ENCODE assay signal across 1 cellular context in genomic region chr4:143273170-143273917, GRCh38.
TF ChIP-seq lines count a peak whose summit lies in the region.

No MANE protein-coding gene starts in this region.

TF ChIP-seq in SK-N-SH treated with all-trans-retinoic acid at 6 μM for 48 hours, 23 proteins besides CTCF, POLR2A, EP300 and RAD21 (continued from another document):
- TF ChIP-seq POU6F1 (CRISPR knock-in tag; IDR thresholded peaks at IDR 0.05; ENCODE audit: borderline replicate concordance, low read depth) (no peak), TCF4 (CRISPR knock-in tag; IDR thresholded peaks at IDR 0.05; ENCODE audit: borderline replicate concordance) (no peak), GLIS3 (CRISPR knock-in tag; IDR thresholded peaks at IDR 0.05) (no peak), ZNF8 (CRISPR knock-in tag; IDR thresholded peaks at IDR 0.05) (no peak)
